Comparison of ENCODE assay signal across 31 cellular contexts in the genomic region with DNA sequence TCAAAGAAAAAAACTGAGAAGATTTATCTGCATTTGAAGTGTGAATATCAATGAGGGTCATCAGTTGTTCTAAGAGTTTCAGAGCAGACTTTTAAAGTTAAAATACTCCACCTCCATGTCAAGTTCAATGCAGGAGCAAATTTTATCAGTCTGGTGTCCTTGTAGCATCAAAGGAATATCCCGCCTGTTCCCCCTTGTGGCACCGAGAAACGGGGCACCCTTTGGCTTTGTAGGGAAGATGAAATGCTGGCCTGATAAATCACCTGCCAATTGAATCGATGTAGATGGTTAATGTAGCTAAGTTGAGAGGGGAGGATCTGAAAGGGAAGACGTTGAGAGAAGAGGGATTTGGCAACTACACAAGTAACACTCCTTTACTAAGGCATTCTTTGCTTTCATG.
"Had no signal": no experiment of that assay in that cellular context is flagged by ENCODE, and none has a peak within 500 bp of the region (broad histone marks: within the 10 kb centered on the region; RNA-seq: fewer than 3 reads in every experiment).

No MANE protein-coding gene starts in this region.

- H3K4me3 Mint-ChIP-seq: activated CD4-positive, alpha-beta memory T cell treated with anti-CD3 and anti-CD28 coated beads, Interleukin-2, amount 10 ng/mL, durations not matched to agents 7 days and 5 days; activated CD8-positive, alpha-beta memory T cell treated with anti-CD3 and anti-CD28 coated beads, Interleukin-2, amount 10 ng/mL, durations not matched to agents 7 days and 5 days; activated naive CD4-positive, alpha-beta T cell treated with anti-CD3 and anti-CD28 coated beads, Interleukin-2, amount 10 ng/mL, durations not matched to agents 7 days and 5 days; activated naive CD8-positive, alpha-beta T cell; activated naive CD8-positive, alpha-beta T cell treated with anti-CD3 and anti-CD28 coated beads, Interleukin-2, amount 50 U/mL, for 24 hours; central memory CD8-positive, alpha-beta T cell had no signal

- H3K4me3 ChIP-seq: cardiac muscle cell, Peyer's patch had no signal

- H3K27ac Mint-ChIP-seq: activated CD4-positive, alpha-beta memory T cell treated with anti-CD3 and anti-CD28 coated beads, Interleukin-2, amount 10 ng/mL, durations not matched to agents 7 days and 5 days; activated CD8-positive, alpha-beta memory T cell treated with anti-CD3 and anti-CD28 coated beads, Interleukin-2, amount 10 ng/mL, durations not matched to agents 7 days and 5 days; activated naive CD4-positive, alpha-beta T cell treated with anti-CD3 and anti-CD28 coated beads, Interleukin-2, amount 10 ng/mL, durations not matched to agents 7 days and 5 days; activated naive CD8-positive, alpha-beta T cell; activated naive CD8-positive, alpha-beta T cell treated with anti-CD3 and anti-CD28 coated beads, Interleukin-2, amount 50 U/mL, for 24 hours had no signal

- H3K27me3 Mint-ChIP-seq: activated CD4-positive, alpha-beta memory T cell treated with anti-CD3 and anti-CD28 coated beads, Interleukin-2, amount 10 ng/mL, durations not matched to agents 7 days and 5 days; activated CD8-positive, alpha-beta memory T cell treated with anti-CD3 and anti-CD28 coated beads, Interleukin-2, amount 10 ng/mL, durations not matched to agents 7 days and 5 days; activated naive CD4-positive, alpha-beta T cell treated with anti-CD3 and anti-CD28 coated beads, Interleukin-2, amount 10 ng/mL, durations not matched to agents 7 days and 5 days; activated naive CD8-positive, alpha-beta T cell; activated naive CD8-positive, alpha-beta T cell treated with anti-CD3 and anti-CD28 coated beads, Interleukin-2, amount 50 U/mL, for 24 hours had no signal

- DNase-seq: activated CD4-positive, alpha-beta memory T cell treated with anti-CD3 and anti-CD28 coated beads, Interleukin-2, amount 10 ng/mL, durations not matched to agents 7 days and 5 days; activated CD4-positive, alpha-beta T cell treated with anti-CD3 and anti-CD28 coated beads for 1 hour; activated CD4-positive, alpha-beta T cell treated with anti-CD3 and anti-CD28 coated beads for 48 hours; activated CD4-positive, CD25-positive, alpha-beta regulatory T cell; activated CD8-positive, alpha-beta memory T cell treated with anti-CD3 and anti-CD28 coated beads for 24 hours; activated CD8-positive, alpha-beta memory T cell treated with anti-CD3 and anti-CD28 coated beads, Interleukin-2, amount 10 ng/mL, durations not matched to agents 7 days and 5 days; activated CD8-positive, alpha-beta memory T cell treated with anti-CD3 and anti-CD28 coated beads, Interleukin-2, amount 50 U/mL, for 48 hours; activated effector memory CD4-positive, alpha-beta T cell treated with Interleukin-2 at 50 U/mL for 16 hours; activated naive CD4-positive, alpha-beta T cell treated with anti-CD3 and anti-CD28 coated beads, Interleukin-2, amount 10 ng/mL, durations not matched to agents 7 days and 5 days; activated naive CD8-positive, alpha-beta T cell treated with anti-CD3 and anti-CD28 coated beads, Interleukin-2, amount 50 U/mL, for 24 hours; activated T-cell treated with anti-CD3 and anti-CD28 coated beads, Interleukin-2, amount 50 U/mL, for 48 hours; anterior cingulate cortex; MM.1S; NCI-H1417; NCI-H1930; NCI-H2081 treated with DMSO at 0.1 percent for 48 hours; NCI-H748 treated with DMSO at 0.1 percent for 48 hours; NK-92 treated with Interleukin-12 subunit alpha and Interleukin-12 subunit beta, amount 100 ng/mL, for 24 hours; PC-3; Peyer's patch; RPMI8226; SIG-M5; SW 1271; T-helper 1 cell; T-helper 2 cell; T-helper 9 cell had no signal

- H3K4me1 Mint-ChIP-seq: activated CD4-positive, alpha-beta memory T cell treated with anti-CD3 and anti-CD28 coated beads, Interleukin-2, amount 10 ng/mL, durations not matched to agents 7 days and 5 days; activated CD8-positive, alpha-beta memory T cell treated with anti-CD3 and anti-CD28 coated beads, Interleukin-2, amount 10 ng/mL, durations not matched to agents 7 days and 5 days; activated naive CD4-positive, alpha-beta T cell treated with anti-CD3 and anti-CD28 coated beads, Interleukin-2, amount 10 ng/mL, durations not matched to agents 7 days and 5 days; activated naive CD8-positive, alpha-beta T cell treated with anti-CD3 and anti-CD28 coated beads, Interleukin-2, amount 50 U/mL, for 24 hours; central memory CD8-positive, alpha-beta T cell had no signal

- H3K9me3 Mint-ChIP-seq: activated CD4-positive, alpha-beta memory T cell treated with anti-CD3 and anti-CD28 coated beads, Interleukin-2, amount 10 ng/mL, durations not matched to agents 7 days and 5 days; activated naive CD4-positive, alpha-beta T cell treated with anti-CD3 and anti-CD28 coated beads, Interleukin-2, amount 10 ng/mL, durations not matched to agents 7 days and 5 days; activated naive CD8-positive, alpha-beta T cell treated with anti-CD3 and anti-CD28 coated beads, Interleukin-2, amount 50 U/mL, for 24 hours; central memory CD8-positive, alpha-beta T cell had no signal

- H3K36me3 ChIP-seq: cardiac muscle cell, Peyer's patch had no signal

- H3K36me3 Mint-ChIP-seq: activated CD8-positive, alpha-beta memory T cell treated with anti-CD3 and anti-CD28 coated beads, Interleukin-2, amount 10 ng/mL, durations not matched to agents 7 days and 5 days; activated naive CD4-positive, alpha-beta T cell treated with anti-CD3 and anti-CD28 coated beads, Interleukin-2, amount 10 ng/mL, durations not matched to agents 7 days and 5 days; activated naive CD8-positive, alpha-beta T cell had no signal

- ATAC-seq: activated CD8-positive, alpha-beta memory T cell treated with anti-CD3 and anti-CD28 coated beads, Interleukin-2, amount 10 ng/mL, durations not matched to agents 7 days and 5 days; activated naive CD8-positive, alpha-beta T cell treated with anti-CD3 and anti-CD28 coated beads, Interleukin-2, amount 50 U/mL, for 24 hours; PC-3 had no signal

- H3K27me3 ChIP-seq: cardiac muscle cell, Peyer's patch had no signal

- H3K9me3 ChIP-seq: Peyer's patch had no signal

- H3K27ac ChIP-seq: cardiac muscle cell, KMS-11, Peyer's patch, VCaP had no signal

- H3K4me1 ChIP-seq: Peyer's patch had no signal
